ENCODE assay signal across 28 cellular contexts in the genomic region with DNA sequence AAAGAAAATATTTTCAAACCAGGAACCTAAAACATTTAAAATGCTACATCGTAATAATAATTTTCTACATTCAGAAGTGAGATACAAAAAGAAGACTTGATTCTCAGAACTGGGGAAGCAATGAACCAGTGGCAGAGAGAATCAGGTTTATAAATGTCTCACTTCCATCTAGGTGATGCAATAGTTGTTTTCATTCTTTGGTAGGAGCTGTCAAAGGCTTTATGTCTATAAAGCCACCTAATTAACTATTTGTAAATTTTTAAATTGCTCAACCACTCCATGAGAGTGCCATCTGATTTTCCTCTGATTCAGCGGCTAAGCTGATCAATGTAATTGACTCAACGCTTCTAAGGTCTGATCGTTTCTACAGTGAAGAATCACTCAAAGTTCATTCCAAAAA.
"Had no signal": no experiment of that assay in that cellular context is flagged by ENCODE, and none has a peak within 500 bp of the region (broad histone marks: within the 10 kb centered on the region; RNA-seq: fewer than 3 reads in every experiment).

No MANE protein-coding gene starts in this region.

- ATAC-seq: natural killer cell; psoas muscle; sciatic nerve; stimulated activated naive B cell treated with anti-CD40 and anti-IgM and Interleukin-4, amounts not matched to agents 10 μg/mL and 1 μg/mL and 100 μg/mL, for 72 hours; stimulated activated naive CD8-positive, alpha-beta T cell treated with anti-CD3 and anti-CD28 coated beads, Interleukin-15, Interleukin-2, amounts not matched to agents 100 U/mL and 50 U/mL, for 24 hours had no signal

- H3K36me3 ChIP-seq: left ventricle myocardium inferior, neural progenitor cell, neutrophil, right atrium auricular region, stomach, thyroid gland, transverse colon, upper lobe of left lung, vagina had no signal

- H3K4me3 ChIP-seq: left ventricle myocardium inferior, lung, neural progenitor cell, psoas muscle, right atrium auricular region, skin epidermis, stomach, testis, thyroid gland, transverse colon, upper lobe of left lung, vagina had no signal

- H3K9me3 ChIP-seq: left ventricle myocardium inferior, neutrophil, psoas muscle, right atrium auricular region, stomach, testis, thyroid gland, transverse colon, upper lobe of left lung, vagina had no signal

- H3K4me3 Mint-ChIP-seq: mesothelial cell of epicardium; naive B cell; natural killer cell; nephron progenitor cell; neural progenitor cell; stimulated activated naive B cell treated with anti-CD40 and anti-IgM and Interleukin-4, amounts not matched to agents 10 μg/mL and 1 μg/mL and 100 μg/mL, for 72 hours had no signal

- H3K9me3 Mint-ChIP-seq: mesothelial cell of epicardium; naive B cell; natural killer cell; nephron progenitor cell; neural progenitor cell; stimulated activated naive B cell treated with anti-CD40 and anti-IgM and Interleukin-4, amounts not matched to agents 10 μg/mL and 1 μg/mL and 100 μg/mL, for 72 hours had no signal

- DNase-seq: islet precursor cell; left ventricle myocardium inferior; mesendoderm; naive B cell; natural killer cell; nephron progenitor cell; occipital lobe; psoas muscle; stimulated activated CD4-positive, alpha-beta T cell treated with anti-CD3 and anti-CD28 coated beads, Interleukin-12 subunit alpha, Interleukin-12 subunit beta, amount 100 ng/mL, for 4 hours; stimulated activated CD4-positive, alpha-beta T cell treated with anti-CD3 and anti-CD28 coated beads, Interleukin-15, amount 100 ng/mL, for 24 hours; stimulated activated CD4-positive, alpha-beta T cell treated with anti-CD3 and anti-CD28 coated beads, Interleukin-2, amount 100 ng/mL, for 24 hours; stimulated activated CD4-positive, alpha-beta T cell treated with anti-CD3 and anti-CD28 coated beads, Interleukin-4, amount 100 ng/mL, for 1 hour; stimulated activated naive B cell treated with anti-CD40 and anti-IgM and Interleukin-4, amounts not matched to agents 10 μg/mL and 1 μg/mL and 100 μg/mL, for 72 hours; stimulated activated naive CD8-positive, alpha-beta T cell treated with anti-CD3 and anti-CD28 coated beads, Interleukin-15, Interleukin-2, amounts not matched to agents 100 U/mL and 50 U/mL, for 24 hours; stomach; testis; thyroid gland; transverse colon; upper lobe of left lung had no signal

- H3K4me1 ChIP-seq: neural progenitor cell, parathyroid adenoma, psoas muscle, testis, upper lobe of left lung had no signal

- H3K27ac Mint-ChIP-seq: mesothelial cell of epicardium; naive B cell; natural killer cell; nephron progenitor cell; neural progenitor cell; stimulated activated naive B cell treated with anti-CD40 and anti-IgM and Interleukin-4, amounts not matched to agents 10 μg/mL and 1 μg/mL and 100 μg/mL, for 72 hours had no signal

- H3K4me2 ChIP-seq: neural progenitor cell had no signal

- H3K79me2 ChIP-seq: parathyroid adenoma had no signal

- H3K27ac ChIP-seq: neural progenitor cell, neutrophil, parathyroid adenoma, psoas muscle, right atrium auricular region, skin epidermis, stomach, testis, thyroid gland, transverse colon, upper lobe of left lung, vagina had no signal

- H3K9ac ChIP-seq: neural progenitor cell, parathyroid adenoma had no signal

- H3K27me3 ChIP-seq: neural progenitor cell, neutrophil, right atrium auricular region, stomach, testis, thyroid gland, upper lobe of left lung, vagina had no signal

- H3K36me3 Mint-ChIP-seq: mesothelial cell of epicardium; naive B cell; natural killer cell; stimulated activated naive B cell treated with anti-CD40 and anti-IgM and Interleukin-4, amounts not matched to agents 10 μg/mL and 1 μg/mL and 100 μg/mL, for 72 hours had no signal

- H2AFZ ChIP-seq: neural progenitor cell, parathyroid adenoma had no signal

- H3K4me1 Mint-ChIP-seq: naive B cell; natural killer cell; nephron progenitor cell; stimulated activated naive B cell treated with anti-CD40 and anti-IgM and Interleukin-4, amounts not matched to agents 10 μg/mL and 1 μg/mL and 100 μg/mL, for 72 hours had no signal
